12 cellular contexts compared by ENCODE assay signal in the genomic region with DNA sequence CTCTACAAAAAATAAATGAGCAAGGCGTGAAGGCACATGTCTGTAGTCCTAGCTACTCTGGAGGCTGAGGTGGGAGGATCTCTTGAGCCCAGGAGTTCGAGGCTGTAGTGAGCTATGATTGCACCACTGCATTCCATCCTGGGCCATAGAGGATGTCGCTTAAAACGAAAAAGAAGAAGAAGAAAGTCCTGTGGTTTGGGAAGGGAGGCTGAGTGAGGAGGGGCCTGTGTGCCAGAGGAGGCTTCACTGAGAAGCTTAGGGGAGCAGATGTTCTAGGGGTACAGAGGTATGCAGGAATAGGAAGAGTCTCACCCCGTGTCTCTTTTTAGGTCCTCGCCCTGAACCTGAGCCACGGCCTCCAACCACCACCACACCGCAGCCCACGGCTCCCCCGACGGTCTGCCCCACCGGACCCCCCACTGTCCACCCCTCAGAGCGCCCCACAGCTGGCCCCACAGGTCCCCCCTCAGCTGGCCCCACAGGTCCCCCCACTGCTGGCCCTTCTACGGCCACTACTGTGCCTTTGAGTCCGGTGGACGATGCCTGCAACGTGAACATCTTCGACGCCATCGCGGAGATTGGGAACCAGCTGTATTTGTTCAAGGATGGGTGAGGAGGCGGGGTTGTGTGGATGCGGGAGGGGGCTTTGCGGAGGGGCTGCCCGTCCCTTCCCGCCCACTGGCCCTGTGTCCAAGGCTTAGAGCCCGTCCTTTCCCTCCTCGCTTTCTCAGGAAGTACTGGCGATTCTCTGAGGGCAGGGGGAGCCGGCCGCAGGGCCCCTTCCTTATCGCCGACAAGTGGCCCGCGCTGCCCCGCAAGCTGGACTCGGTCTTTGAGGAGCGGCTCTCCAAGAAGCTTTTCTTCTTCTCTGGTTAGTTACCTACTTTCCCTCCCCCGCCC. TPM values are rescaled to one million over a fixed set of nuclear protein-coding genes. Genes with fewer than 3 reads are reported as not detected.
DNase-seq lines count a peak whose midpoint lies in the region; TF ChIP-seq lines count a peak whose summit lies in the region.
"Had no signal": no experiment of that assay in that cellular context is flagged by ENCODE, and none has a peak within 500 bp of the region (broad histone marks: within the 10 kb centered on the region; RNA-seq: fewer than 3 reads in every experiment).

No MANE protein-coding gene starts in this region.

- H3K36me3 ChIP-seq in Loucy (ENCODE audit: insufficient read depth, low read length): no peaks in the 10 kb centered on the region
- peaks cover 68% of the 10 kb centered on the region for H3K36me3 ChIP-seq in neutrophil
- H3K36me3 ChIP-seq: brain microvascular endothelial cell, esophagus squamous epithelium had no signal

- no peak for TF ChIP-seq CTCF in Loucy (conservative IDR thresholded peaks at IDR 0.05; ENCODE audit: low read length)
- TF ChIP-seq CTCF in neutrophil (IDR thresholded peaks at IDR 0.05): no peak
- no peak for TF ChIP-seq CTCF in GM13977 (IDR thresholded peaks at IDR 0.05; ENCODE audit: extremely low read depth, insufficient read depth, missing control alignments)

- peaks cover 53% of the 10 kb centered on the region for H3K27me3 Mint-ChIP-seq in T-helper 2 cell treated with Interferon-gamma antibody and Interleukin-4, amounts not matched to agents 5 μg/mL and 100 μg/mL, for 36 hours (ENCODE audit: low read depth)
- peaks cover 10% of the 10 kb centered on the region for H3K27me3 Mint-ChIP-seq in dendritic cell treated with granulocyte-macrophage colony-stimulating factor and Interleukin-4, amounts not matched to agents 40 ng/mL and 50 ng/mL, for 4 days

- H4K20me1 ChIP-seq in Loucy (ENCODE audit: insufficient read depth, low read length, poor library complexity, severe bottlenecking): no peaks in the 10 kb centered on the region

- no peaks in the 10 kb centered on the region for H3K79me2 ChIP-seq in Loucy (ENCODE audit: insufficient read depth, low read length)

- in situ Hi-C loops in GM13977 (cut with MboI; ENCODE audit: low pct_unique_long_range_greater_than_20kb, low sequenced_read_pairs, unreplicated experiment): no loop called here

- no peaks in the 10 kb centered on the region for H3K9me2 ChIP-seq in Loucy (replicated peaks; ENCODE audit: low read depth, low read length)

- H3K4me3 ChIP-seq in Loucy (ENCODE audit: low read length, poor library complexity, severe bottlenecking): no peak overlapping the region
- H3K4me3 ChIP-seq in neutrophil (ENCODE audit: low read depth in 1 of 2, low read length in 1 of 2): peak overlapping the region; percentile 80 to 82

- peak overlapping the region; percentile 27 for H3K4me3 Mint-ChIP-seq in T-helper 2 cell treated with Interferon-gamma antibody and Interleukin-4, amounts not matched to agents 5 μg/mL and 100 μg/mL, for 36 hours
- peak overlapping the region; percentile 90 for H3K4me3 Mint-ChIP-seq in dendritic cell treated with granulocyte-macrophage colony-stimulating factor and Interleukin-4, amounts not matched to agents 40 ng/mL and 50 ng/mL, for 4 days

- no peaks in the 10 kb centered on the region for H3F3A ChIP-seq in Loucy (ENCODE audit: low read depth)

- H3K4me1 Mint-ChIP-seq in T-helper 2 cell treated with Interferon-gamma antibody and Interleukin-4, amounts not matched to agents 5 μg/mL and 100 μg/mL, for 36 hours (ENCODE audit: low read depth): peaks cover 41% of the 10 kb centered on the region
- peaks cover 77% of the 10 kb centered on the region for H3K4me1 Mint-ChIP-seq in dendritic cell treated with granulocyte-macrophage colony-stimulating factor and Interleukin-4, amounts not matched to agents 40 ng/mL and 50 ng/mL, for 4 days (ENCODE audit: low read depth)

- H3K9me3 Mint-ChIP-seq in T-helper 2 cell treated with Interferon-gamma antibody and Interleukin-4, amounts not matched to agents 5 μg/mL and 100 μg/mL, for 36 hours: no peaks in the 10 kb centered on the region
- H3K9me3 Mint-ChIP-seq in dendritic cell treated with granulocyte-macrophage colony-stimulating factor and Interleukin-4, amounts not matched to agents 40 ng/mL and 50 ng/mL, for 4 days: no peaks in the 10 kb centered on the region

- no peak overlapping the region for H3K27ac Mint-ChIP-seq in T-helper 2 cell treated with Interferon-gamma antibody and Interleukin-4, amounts not matched to agents 5 μg/mL and 100 μg/mL, for 36 hours
- peak overlapping the region; percentile 99 for H3K27ac Mint-ChIP-seq in dendritic cell treated with granulocyte-macrophage colony-stimulating factor and Interleukin-4, amounts not matched to agents 40 ng/mL and 50 ng/mL, for 4 days
- H3K27ac Mint-ChIP-seq: progenitor cell of endocrine pancreas had no signal

- H3K4me2 ChIP-seq in Loucy (ENCODE audit: low read depth, low read length, poor library complexity, severe bottlenecking): peak overlapping the region; percentile 82

- H3K9ac ChIP-seq in Loucy (ENCODE audit: low read depth, low read length, poor library complexity, severe bottlenecking): no peak overlapping the region

- H3K4me1 ChIP-seq in Loucy (ENCODE audit: insufficient read depth, low read length, poor library complexity, severe bottlenecking) (peaks cover 20% of the 10 kb centered on the region), neutrophil (ENCODE audit: control insufficient read depth in 1 of 2, insufficient read depth in 1 of 2, low read depth in 1 of 2, low read length in 1 of 2) (peaks cover 68 to 75% of the 10 kb centered on the region in 2 experiments)

- intact Hi-C loops in dendritic cell treated with granulocyte-macrophage colony-stimulating factor and Interleukin-4, amounts not matched to agents 40 ng/mL and 50 ng/mL, for 4 days (cut with micrococcal nuclease): loop anchor here (1.0 to 5.0 kb wide), 2 partner anchors 26 to 41 kb away; a partner anchor contains a TSS

- no peak for DNase-seq in T-helper 2 cell treated with Interferon-gamma antibody and Interleukin-4, amounts not matched to agents 5 μg/mL and 100 μg/mL, for 36 hours (ENCODE audit: low spot score)
- DNase-seq in T-helper 2 cell: no peak
- DNase-seq in amygdala (lab: John Stamatoyannopoulos, UW): no peak
- no peak for DNase-seq in A172 (ENCODE audit: low spot score)
- DNase-seq in GM13977 (ENCODE audit: low spot score): no peak
- DNase-seq: brain microvascular endothelial cell, esophagus squamous epithelium had no signal

- H3K9me3 ChIP-seq in Loucy (ENCODE audit: insufficient read depth, low read depth, low read length) (no peaks in the 10 kb centered on the region), neutrophil (no peaks in the 10 kb centered on the region)
- H3K9me3 ChIP-seq: esophagus squamous epithelium had no signal

- peak overlapping the region; percentile 85 for H2AFZ ChIP-seq in Loucy (ENCODE audit: low read length)

- H3K36me3 Mint-ChIP-seq in T-helper 2 cell treated with Interferon-gamma antibody and Interleukin-4, amounts not matched to agents 5 μg/mL and 100 μg/mL, for 36 hours (ENCODE audit: low read depth): peaks cover 2% of the 10 kb centered on the region
- H3K36me3 Mint-ChIP-seq in dendritic cell treated with granulocyte-macrophage colony-stimulating factor and Interleukin-4, amounts not matched to agents 40 ng/mL and 50 ng/mL, for 4 days (ENCODE audit: low read depth): peaks cover 65% of the 10 kb centered on the region

- peak overlapping the region; percentile 97 for H3K27ac ChIP-seq in neutrophil
- H3K27ac ChIP-seq: brain microvascular endothelial cell, esophagus squamous epithelium had no signal

- H3K27me3 ChIP-seq in Loucy (ENCODE audit: insufficient read depth, low read length, poor library complexity, severe bottlenecking) (no peaks in the 10 kb centered on the region), neutrophil (no peaks in the 10 kb centered on the region)

RNA-seq across cellular contexts. Expression of a gene that starts 4.5 kb away (rescaled TPM):
- 0.26 and 0.71 TPM in 2 replicates for total RNA-seq in A172 (2014; rRNA removed; shearing (Covaris generic))
- total RNA-seq: progenitor cell of endocrine pancreas had no signal

RNA-seq across cellular contexts. Expression of a gene that starts 15.8 kb away (rescaled TPM):
- 0.90 and 3.4 TPM in 2 replicates for total RNA-seq in A172 (2014; rRNA removed; shearing (Covaris generic))
- total RNA-seq: esophagus squamous epithelium, ureter had no signal

RNA-seq across cellular contexts. Expression of a gene that starts 41.2 kb away (rescaled TPM):
- total RNA-seq in A172 (2014; rRNA removed; shearing (Covaris generic)): 11.3 and 11.5 TPM in 2 replicates
